In genomic region chr1:93553886-93554490, GRCh38 we compare ENCODE assay signal across 7 cellular contexts.
DNase-seq lines count a peak whose midpoint lies in the region; ATAC-seq and TF ChIP-seq lines count a peak whose summit lies in the region.
"Not testable (repeated sequence)": the region's sequence is repeated elsewhere in the genome, so short reads cannot be mapped to it uniquely, and the experiment has no call there.

No MANE protein-coding gene starts in this region.

- H3K4me3 ChIP-seq in DND-41 (ENCODE audit: low read depth in 1 of 2, low read length in 2 of 2); lung: not testable (repeated sequence)

- intact Hi-C loops in Right ventricle myocardium inferior (cut with DNase I), result loop anchor here (5.0 kb wide), 2 partner anchors 52 to 53 kb away; no protein-coding TSS in a partner anchor
- intact Hi-C loops in sciatic nerve (cut with DNase I), result not testable (repeated sequence)

- H4K20me1 ChIP-seq in DND-41 (ENCODE audit: insufficient read depth, low read length), result not testable (repeated sequence)

- not testable (repeated sequence) for H3K27me3 ChIP-seq in DND-41 (ENCODE audit: insufficient read depth, low read length, poor library complexity); lung (ENCODE audit: control insufficient read depth, insufficient read depth)

- H3K9me3 ChIP-seq in DND-41 (ENCODE audit: insufficient read depth, low read length, severe bottlenecking); lung (ENCODE audit: control insufficient read depth in 2 of 2, insufficient read depth in 1 of 2, low read length in 1 of 2): not testable (repeated sequence)

- not testable (repeated sequence) for H3K79me2 ChIP-seq in DND-41 (ENCODE audit: insufficient read depth, low read length)

- H3K36me3 ChIP-seq in DND-41 (ENCODE audit: insufficient read depth, low read length), result peaks cover 32% of the 10 kb centered on the region; the same call in 1 of the 2 replicates
- peaks cover 4 to 10% of the 10 kb centered on the region in 2 donors for H3K36me3 ChIP-seq in lung (ENCODE audit: control insufficient read depth in 2 of 2, insufficient read depth in 2 of 2, low read length in 2 of 2)

- not testable (repeated sequence) for DNase-seq in DND-41; Right ventricle myocardium inferior (ENCODE audit: missing footprints); sciatic nerve (ENCODE audit: low spot score)
- peak in 2 of 3 experiments; percentile 16 to 18 for DNase-seq in NCI-H1417 (lab: John Stamatoyannopoulos, UW)
- DNase-seq in dermis blood vessel endothelial cell, result peak; percentile 79
- peak; percentile 70 for DNase-seq in lung (ENCODE audit: low spot score)

- not testable (repeated sequence) for H3K9ac ChIP-seq in DND-41 (ENCODE audit: low read depth, low read length)

- H3K27ac ChIP-seq in DND-41 (ENCODE audit: low read length); lung (ENCODE audit: low read depth in 1 of 2, low read length in 1 of 2): not testable (repeated sequence)
- H3K27ac ChIP-seq in VCaP, result peak overlapping the region; percentile 86

- ATAC-seq in DND-41 (ENCODE audit: insufficient read depth, low read depth) (peak; percentile 44; the same call in 1 of the 3 replicates), Right ventricle myocardium inferior (peak; percentile 45), lung (ENCODE audit: insufficient read depth, low FRiP score) (peak; percentile 70), sciatic nerve (peak; percentile 69)

- not testable (repeated sequence) for H2AFZ ChIP-seq in DND-41 (ENCODE audit: low read depth, low read length)

- TF ChIP-seq CTCF in DND-41 (IDR thresholded peaks at IDR 0.05; ENCODE audit: borderline replicate concordance, extremely low read depth, low read length, poor library complexity, severe bottlenecking); VCaP (conservative IDR thresholded peaks at IDR 0.05); lung (IDR thresholded peaks at IDR 0.05; ENCODE audit: control extremely low read depth, extremely low read depth): not testable (repeated sequence)

- H3K4me1 ChIP-seq in DND-41 (ENCODE audit: insufficient read depth, low read length) (peaks cover 25% of the 10 kb centered on the region), lung (ENCODE audit: control insufficient read depth in 2 of 2, insufficient read depth in 2 of 2, low read length in 2 of 2) (peaks cover 3 to 15% of the 10 kb centered on the region in 2 donors)

- 37 to 49% methylated on average over 4 of the region's 4 CpGs for WGBS in lung, 2 donors

- H3K4me2 ChIP-seq in DND-41 (ENCODE audit: insufficient read depth, low read length), result not testable (repeated sequence)
